In genomic region chr17:51257150-51258081, GRCh38 we compare ENCODE assay signal across 11 cellular contexts. TPM values are rescaled to one million over a fixed set of nuclear protein-coding genes. Genes with fewer than 3 reads are reported as not detected.
DNase-seq lines count a peak whose midpoint lies in the region; ATAC-seq and TF ChIP-seq lines count a peak whose summit lies in the region.
"Had no signal": no experiment of that assay in that cellular context is flagged by ENCODE, and none has a peak within 500 bp of the region (broad histone marks: within the 10 kb centered on the region; RNA-seq: fewer than 3 reads in every experiment).

No MANE protein-coding gene starts in this region.

- H3F3A ChIP-seq in Loucy (ENCODE audit: low read depth): no peaks in the 10 kb centered on the region

- no peaks in the 10 kb centered on the region for H3K9me3 ChIP-seq in Loucy (ENCODE audit: insufficient read depth, low read depth, low read length)

- peaks cover 11% of the 10 kb centered on the region; the same call in 1 of the 2 replicates for H3K36me3 ChIP-seq in Loucy (ENCODE audit: insufficient read depth, low read length)

- H3K4me1 ChIP-seq in Loucy (ENCODE audit: insufficient read depth, low read length, poor library complexity, severe bottlenecking): peaks cover 56% of the 10 kb centered on the region

- no peaks in the 10 kb centered on the region for H3K9me3 Mint-ChIP-seq in effector memory CD8-positive, alpha-beta T cell
- no peaks in the 10 kb centered on the region for H3K9me3 Mint-ChIP-seq in neural crest cell

- H3K36me3 Mint-ChIP-seq in effector memory CD8-positive, alpha-beta T cell (ENCODE audit: insufficient read depth): peaks cover 47% of the 10 kb centered on the region
- H3K36me3 Mint-ChIP-seq in neural crest cell (ENCODE audit: low read depth): peaks cover 7% of the 10 kb centered on the region

- H3K27ac ChIP-seq in caudate nucleus (ENCODE audit: low read depth, low read length): no peak overlapping the region

- no peaks in the 10 kb centered on the region for H3K27me3 ChIP-seq in Loucy (ENCODE audit: insufficient read depth, low read length, poor library complexity, severe bottlenecking)

- peak overlapping the region; percentile 81 for H3K4me2 ChIP-seq in Loucy (ENCODE audit: low read depth, low read length, poor library complexity, severe bottlenecking)

- H3K79me2 ChIP-seq in Loucy (ENCODE audit: insufficient read depth, low read length): peaks cover 89% of the 10 kb centered on the region

- peak overlapping the region in 1 of 2 donors; percentile 20 for H3K27ac Mint-ChIP-seq in effector memory CD8-positive, alpha-beta T cell
- H3K27ac Mint-ChIP-seq in neural crest cell (ENCODE audit: unreplicated experiment): no peak overlapping the region

- no peaks in the 10 kb centered on the region for H3K27me3 Mint-ChIP-seq in effector memory CD8-positive, alpha-beta T cell
- no peaks in the 10 kb centered on the region for H3K27me3 Mint-ChIP-seq in neural crest cell (ENCODE audit: low read depth)

- H2AFZ ChIP-seq in Loucy (ENCODE audit: low read length): no peak overlapping the region

- H3K4me1 Mint-ChIP-seq in effector memory CD8-positive, alpha-beta T cell (ENCODE audit: low read depth in 2 of 2): peaks cover 25 to 50% of the 10 kb centered on the region in 2 donors
- peaks cover 41% of the 10 kb centered on the region for H3K4me1 Mint-ChIP-seq in neural crest cell

- DNase-seq in SIG-M5 treated with dmso at 0.1 percent for 504 hours (lab: John Stamatoyannopoulos, UW; ENCODE audit: unreplicated experiment) (peak; percentile 32), SIG-M5 (lab: John Stamatoyannopoulos, UW) (no peak), neural crest cell (ENCODE audit: low read depth, low spot score) (no peak), caudate nucleus (lab: John Stamatoyannopoulos, UW) (no peak), HT-29 (ENCODE audit: low spot score) (no peak)
- no peak for DNase-seq in effector memory CD8-positive, alpha-beta T cell
- DNase-seq: activated CD4-positive, CD25-positive, alpha-beta regulatory T cell; NCI-H1048; stimulated activated CD4-positive, alpha-beta T cell treated with anti-CD3 and anti-CD28 coated beads, Interleukin-4, amount 100 ng/mL, for 4 hours had no signal

- TF ChIP-seq CTCF in Loucy (conservative IDR thresholded peaks at IDR 0.05; ENCODE audit: low read length): no peak
- no peak for TF ChIP-seq CTCF in neural crest cell (conservative IDR thresholded peaks at IDR 0.05)

- peaks cover 84% of the 10 kb centered on the region for H4K20me1 ChIP-seq in Loucy (ENCODE audit: insufficient read depth, low read length, poor library complexity, severe bottlenecking)

- peak overlapping the region; percentile 90 for H3K9ac ChIP-seq in Loucy (ENCODE audit: low read depth, low read length, poor library complexity, severe bottlenecking)

- H3K4me3 ChIP-seq in Loucy (ENCODE audit: low read length, poor library complexity, severe bottlenecking): peak overlapping the region; percentile 95

- peak overlapping the region; percentile 82 to 88 for H3K4me3 Mint-ChIP-seq in effector memory CD8-positive, alpha-beta T cell
- H3K4me3 Mint-ChIP-seq in neural crest cell: peak overlapping the region; percentile 100

- H3K9me2 ChIP-seq in Loucy (replicated peaks; ENCODE audit: low read depth, low read length): no peaks in the 10 kb centered on the region

- no peak for ATAC-seq in effector memory CD8-positive, alpha-beta T cell (replicated peaks)
- ATAC-seq in HG03039 (IDR thresholded peaks at IDR 0.05; ENCODE audit: unreplicated experiment): no peak

RNA-seq across cellular contexts. Expression of gene MBTD1, which starts 2.4 kb away (rescaled TPM):
- 32.9 and 36.8 TPM in 2 replicates for total RNA-seq in neural crest cell
- total RNA-seq in HT-29 (2014; rRNA removed; shearing (Covaris generic)): 5.9 and 8.3 TPM in 2 replicates

RNA-seq across cellular contexts. Expression of gene UTP18, which starts 2.9 kb away (rescaled TPM):
- 52.4 and 59.6 TPM in 2 replicates for total RNA-seq in neural crest cell
- 32.3 and 33.2 TPM in 2 replicates for total RNA-seq in HT-29 (2014; rRNA removed; shearing (Covaris generic))
